In the genomic region with DNA sequence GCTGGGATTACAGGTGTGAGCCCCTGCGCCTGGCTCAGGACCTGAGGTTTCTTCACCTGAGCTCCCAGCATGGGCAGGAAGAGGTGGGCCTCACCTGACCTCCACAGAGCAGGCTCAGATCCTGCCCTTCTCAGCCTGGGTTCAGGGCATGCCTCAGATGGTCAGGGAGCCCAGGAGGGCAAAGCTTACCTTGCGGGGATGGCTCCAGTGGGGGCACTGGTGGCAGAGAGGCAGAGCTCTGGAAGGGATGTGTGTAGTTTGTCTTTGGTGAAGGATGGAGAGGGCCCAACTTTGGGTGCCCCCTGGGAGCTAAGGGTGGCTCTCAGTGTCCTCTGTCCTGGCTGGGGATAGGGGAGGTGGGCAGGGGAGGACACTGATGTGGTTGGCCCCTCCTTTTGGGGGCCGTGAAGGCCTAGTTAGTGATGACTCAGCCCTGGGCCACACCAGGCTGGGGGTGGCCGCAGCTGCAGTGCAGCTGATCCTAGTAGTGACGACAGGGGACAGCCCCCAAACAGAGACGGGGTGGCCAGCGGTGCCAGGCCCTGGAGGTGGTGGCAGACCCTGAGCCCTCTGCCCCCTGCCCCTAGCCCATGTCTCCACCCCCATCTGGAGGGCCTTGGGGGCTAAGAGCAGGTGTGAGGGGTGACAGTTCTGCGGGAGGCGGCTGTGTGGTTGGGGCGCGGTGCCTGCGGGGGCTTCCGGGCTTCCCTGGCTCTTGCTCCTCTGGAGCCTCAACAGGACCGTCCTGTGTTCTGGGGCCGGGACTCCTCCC, we compare ENCODE assay signal across 6 cellular contexts. TPM values are rescaled to one million over a fixed set of nuclear protein-coding genes. Genes with fewer than 3 reads are reported as not detected.
DNase-seq lines count a peak whose midpoint lies in the region; ATAC-seq lines count a peak whose summit lies in the region.

No MANE protein-coding gene starts in this region.

- H3K4me1 Mint-ChIP-seq in stimulated activated naive CD8-positive, alpha-beta T cell treated with anti-CD3 and anti-CD28 coated beads, Interleukin-15, amount 100 ng/mL, for 72 hours: no peaks in the 10 kb centered on the region
- H3K4me1 Mint-ChIP-seq in activated CD4-positive, alpha-beta memory T cell treated with anti-CD3 and anti-CD28 coated beads, Interleukin-2, amount 10 ng/mL, durations not matched to agents 7 days and 5 days: peaks cover 3% of the 10 kb centered on the region

- no peaks in the 10 kb centered on the region for H3K36me3 Mint-ChIP-seq in activated CD4-positive, alpha-beta memory T cell treated with anti-CD3 and anti-CD28 coated beads, Interleukin-2, amount 10 ng/mL, durations not matched to agents 7 days and 5 days (ENCODE audit: low read depth)

- POLR2A ChIA-PET in activated CD4-positive, alpha-beta memory T cell treated with anti-CD3 and anti-CD28 coated beads, Interleukin-2, amount 10 ng/mL, durations not matched to agents 7 days and 5 days (lab: Charles Lee): no interaction called here

- ATAC-seq in stimulated activated naive CD8-positive, alpha-beta T cell treated with anti-CD3 and anti-CD28 coated beads, Interleukin-15, amount 100 ng/mL, for 72 hours: peak; percentile 31
- no peak for ATAC-seq in stimulated activated naive CD8-positive, alpha-beta T cell treated with anti-CD3 and anti-CD28 coated beads, Interleukin-15, Interleukin-2, amounts not matched to agents 100 U/mL and 50 U/mL, for 24 hours

- peaks cover 10% of the 10 kb centered on the region for H3K27me3 Mint-ChIP-seq in stimulated activated naive CD8-positive, alpha-beta T cell treated with anti-CD3 and anti-CD28 coated beads, Interleukin-15, amount 100 ng/mL, for 72 hours
- H3K27me3 Mint-ChIP-seq in activated CD4-positive, alpha-beta memory T cell treated with anti-CD3 and anti-CD28 coated beads, Interleukin-2, amount 10 ng/mL, durations not matched to agents 7 days and 5 days: peaks cover 15% of the 10 kb centered on the region

- no peaks in the 10 kb centered on the region for H3K9me3 Mint-ChIP-seq in stimulated activated naive CD8-positive, alpha-beta T cell treated with anti-CD3 and anti-CD28 coated beads, Interleukin-15, amount 100 ng/mL, for 72 hours
- no peaks in the 10 kb centered on the region for H3K9me3 Mint-ChIP-seq in activated CD4-positive, alpha-beta memory T cell treated with anti-CD3 and anti-CD28 coated beads, Interleukin-2, amount 10 ng/mL, durations not matched to agents 7 days and 5 days

- CTCF ChIA-PET in activated CD4-positive, alpha-beta memory T cell treated with anti-CD3 and anti-CD28 coated beads, Interleukin-2, amount 10 ng/mL, durations not matched to agents 7 days and 5 days (lab: Charles Lee): no interaction called here

- H3K27ac Mint-ChIP-seq in stimulated activated naive CD8-positive, alpha-beta T cell treated with anti-CD3 and anti-CD28 coated beads, Interleukin-15, amount 100 ng/mL, for 72 hours: peak overlapping the region in 1 of 2 donors; percentile 74
- H3K27ac Mint-ChIP-seq in activated CD4-positive, alpha-beta memory T cell treated with anti-CD3 and anti-CD28 coated beads, Interleukin-2, amount 10 ng/mL, durations not matched to agents 7 days and 5 days: no peak overlapping the region

- DNase-seq in stimulated activated naive CD8-positive, alpha-beta T cell treated with anti-CD3 and anti-CD28 coated beads, Interleukin-15, amount 100 ng/mL, for 72 hours: no peak
- DNase-seq in stimulated activated naive CD8-positive, alpha-beta T cell treated with anti-CD3 and anti-CD28 coated beads, Interleukin-15, Interleukin-2, amounts not matched to agents 100 U/mL and 50 U/mL, for 24 hours: no peak
- DNase-seq in midbrain (lab: John Stamatoyannopoulos, UW): peak; percentile 10
- no peak for DNase-seq in NCI-H345 (lab: John Stamatoyannopoulos, UW)
- no peak for DNase-seq in activated CD4-positive, alpha-beta memory T cell treated with anti-CD3 and anti-CD28 coated beads, Interleukin-2, amount 10 ng/mL, durations not matched to agents 7 days and 5 days
- no peak for DNase-seq in GDM1 (lab: John Stamatoyannopoulos, UW)

- peak overlapping the region; percentile 29 to 74 for H3K4me3 Mint-ChIP-seq in stimulated activated naive CD8-positive, alpha-beta T cell treated with anti-CD3 and anti-CD28 coated beads, Interleukin-15, amount 100 ng/mL, for 72 hours
- H3K4me3 Mint-ChIP-seq in activated CD4-positive, alpha-beta memory T cell treated with anti-CD3 and anti-CD28 coated beads, Interleukin-2, amount 10 ng/mL, durations not matched to agents 7 days and 5 days: no peak overlapping the region

RNA-seq across cellular contexts. Expression of a gene that starts 5.8 kb away (rescaled TPM):
- under 1 TPM; 0.85 to 0.96 TPM for total RNA-seq in activated CD4-positive, alpha-beta memory T cell treated with anti-CD3 and anti-CD28 coated beads, Interleukin-2, amount 10 ng/mL, durations not matched to agents 7 days and 5 days

RNA-seq across cellular contexts. Expression of a gene that starts 12.9 kb away (rescaled TPM):
- under 1 TPM; 0.48 to 0.65 TPM for total RNA-seq in activated CD4-positive, alpha-beta memory T cell treated with anti-CD3 and anti-CD28 coated beads, Interleukin-2, amount 10 ng/mL, durations not matched to agents 7 days and 5 days

RNA-seq across cellular contexts. Expression of a gene that starts 15.2 kb away (rescaled TPM):
- total RNA-seq in activated CD4-positive, alpha-beta memory T cell treated with anti-CD3 and anti-CD28 coated beads, Interleukin-2, amount 10 ng/mL, durations not matched to agents 7 days and 5 days: 10 to 100 TPM; 22.5 to 24.5 TPM

RNA-seq across cellular contexts. Expression of a gene that starts 15.3 kb away (rescaled TPM):
- 10 to 100 TPM; 88.4 to 90.1 TPM for total RNA-seq in activated CD4-positive, alpha-beta memory T cell treated with anti-CD3 and anti-CD28 coated beads, Interleukin-2, amount 10 ng/mL, durations not matched to agents 7 days and 5 days

RNA-seq across cellular contexts. Expression of a gene that starts 22.9 kb away (rescaled TPM):
- 10 to 100 TPM; 52.1 to 53.6 TPM for total RNA-seq in activated CD4-positive, alpha-beta memory T cell treated with anti-CD3 and anti-CD28 coated beads, Interleukin-2, amount 10 ng/mL, durations not matched to agents 7 days and 5 days
